20 cellular contexts compared by ENCODE assay signal in the genomic region with DNA sequence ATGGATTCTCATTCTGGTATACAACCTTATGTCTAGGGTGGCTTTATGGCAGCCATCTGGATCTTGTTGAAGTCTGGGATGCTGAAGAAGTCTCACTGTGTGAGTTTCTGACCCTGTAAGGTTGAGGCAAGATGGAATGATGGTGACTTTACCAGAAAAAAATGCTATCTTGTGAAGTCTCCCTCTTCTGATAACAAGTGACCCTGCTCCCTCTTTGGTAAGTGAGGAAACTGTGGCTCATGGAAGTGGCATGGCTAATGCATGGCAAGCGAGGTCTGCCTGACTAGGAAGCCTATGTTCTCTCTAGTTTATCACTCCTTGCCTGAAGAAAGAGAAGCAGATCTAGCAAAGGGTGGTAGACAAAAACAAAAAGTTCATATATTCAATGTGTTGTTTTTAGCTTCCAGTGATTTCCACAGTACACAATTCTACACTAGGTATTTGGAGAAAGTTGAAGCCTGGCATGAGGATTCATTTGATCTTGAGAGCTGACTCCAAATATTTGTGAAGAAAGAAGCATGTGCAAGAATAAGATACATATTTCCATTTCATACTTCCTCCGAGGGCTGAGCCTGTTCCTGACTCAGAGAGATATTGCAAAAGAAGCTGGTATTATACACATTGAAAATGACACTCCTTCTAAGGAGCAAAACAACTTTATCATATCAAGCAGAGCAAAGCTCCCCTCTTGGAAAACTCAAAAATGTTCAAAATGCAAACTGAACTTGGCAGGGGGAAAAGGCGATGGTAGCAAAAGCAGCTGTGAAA.
DNase-seq lines count a peak whose midpoint lies in the region; ATAC-seq, FAIRE-seq and TF ChIP-seq lines count a peak whose summit lies in the region.
"Had no signal": no experiment of that assay in that cellular context is flagged by ENCODE, and none has a peak within 500 bp of the region (broad histone marks: within the 10 kb centered on the region; RNA-seq: fewer than 3 reads in every experiment).

No MANE protein-coding gene starts in this region.

- TF ChIP-seq CTCF in NB4 (IDR thresholded peaks at IDR 0.05; ENCODE audit: low read depth, low read length) (no peak), brain microvascular endothelial cell (IDR thresholded peaks at IDR 0.05; ENCODE audit: low read depth, low read length, missing control alignments) (no peak), gastroesophageal sphincter (IDR thresholded peaks at IDR 0.05) (no peak)

- no peaks in the 10 kb centered on the region for H3K27me3 ChIP-seq in brain microvascular endothelial cell (replicated peaks)
- H3K27me3 ChIP-seq in gastroesophageal sphincter, result no peaks in the 10 kb centered on the region
- H3K27me3 ChIP-seq: testis had no signal

- TF ChIP-seq POLR2A in NB4 (IDR thresholded peaks at IDR 0.05; ENCODE audit: extremely low read depth, insufficient read length), result no peak
- TF ChIP-seq POLR2A in gastroesophageal sphincter (IDR thresholded peaks at IDR 0.05), result no peak

- no peak for FAIRE-seq in RCC 7860 (lab: Jason Lieb, UNC)

- DNase-seq in ELR (ENCODE audit: low read depth) (peak; percentile 8), NB4 (ENCODE audit: low read depth) (peak; percentile 39), brain microvascular endothelial cell (peak; percentile 11), RCC 7860 (ENCODE audit: low spot score) (no peak), middle frontal gyrus (ENCODE audit: extremely low spot score, low spot score) (no peak), ACHN (no peak)
- DNase-seq: activated naive CD4-positive, alpha-beta T cell; activated T-cell treated with anti-CD3 and anti-CD28 coated beads, Interleukin-2, amount 50 U/mL, for 24 hours; central memory CD4-positive, alpha-beta T cell; left colon; NCI-H82; nephron progenitor cell; posterior cingulate gyrus; testis had no signal

- H3K9me3 ChIP-seq in mesodermal cell (ENCODE audit: control insufficient read depth, low read length), result no peaks in the 10 kb centered on the region
- no peaks in the 10 kb centered on the region for H3K9me3 ChIP-seq in gastroesophageal sphincter
- H3K9me3 ChIP-seq: HAP-1, testis had no signal

- ATAC-seq in gastroesophageal sphincter, result no peak
- ATAC-seq: activated CD4-positive, CD25-positive, alpha-beta regulatory T cell treated with anti-CD3 and anti-CD28 coated beads, Interleukin-2, amount 50 U/mL, for 24 hours; left colon; stimulated activated effector memory CD8-positive, alpha-beta T cell treated with anti-CD3 and anti-CD28 coated beads, Interleukin-12 subunit alpha, Interleukin-12 subunit beta, amount 100 ng/mL, for 72 hours had no signal

- in situ Hi-C loops in brain microvascular endothelial cell (cut with HindIII; ENCODE audit: low pct_ligation_motif_present, low sequenced_read_pairs), result no loop called here
- in situ Hi-C loops in ACHN (cut with HindIII; ENCODE audit: low pct_ligation_motif_present, low pct_unique_long_range_greater_than_20kb, low sequenced_read_pairs), result no loop called here

- H3K4me3 ChIP-seq in NB4 (ENCODE audit: low read depth, low read length) (no peak overlapping the region), brain microvascular endothelial cell (ENCODE audit: low read depth, low read length) (no peak overlapping the region), mesodermal cell (ENCODE audit: extremely low read depth, insufficient read depth, low read length, poor library complexity, severe bottlenecking) (no peak overlapping the region), gastroesophageal sphincter (no peak overlapping the region)
- H3K4me3 ChIP-seq: HAP-1, SK-N-MC, testis had no signal

- 88% methylated on average over 1 of the region's 3 CpGs; no CpG with 5 or more reads in 1 of the 2 experiments for WGBS in mesodermal cell (ENCODE audit: insufficient coverage in 2 of 2), 2 experiments
- WGBS in gastroesophageal sphincter (ENCODE audit: low coverage in 1 of 2), 2 donors, result 76 to 87% methylated on average over 3 of the region's 3 CpGs

- no peak overlapping the region for H3K27ac ChIP-seq in brain microvascular endothelial cell
- peak overlapping the region; percentile 19 for H3K27ac ChIP-seq in mesodermal cell (ENCODE audit: low read depth, low read length, severe bottlenecking)
- no peak overlapping the region for H3K27ac ChIP-seq in gastroesophageal sphincter
- H3K27ac ChIP-seq: SK-N-MC, testis had no signal

- H3K36me3 ChIP-seq in brain microvascular endothelial cell (replicated peaks) (no peaks in the 10 kb centered on the region), mesodermal cell (ENCODE audit: control insufficient read depth, insufficient read depth, low read length) (no peaks in the 10 kb centered on the region), gastroesophageal sphincter (peaks cover 0 to 13% of the 10 kb centered on the region in 2 donors)
- H3K36me3 ChIP-seq: HAP-1 had no signal

- H3K4me1 ChIP-seq in mesodermal cell (ENCODE audit: control insufficient read depth, insufficient read depth, low read length, poor library complexity, severe bottlenecking) (peaks cover 5% of the 10 kb centered on the region), gastroesophageal sphincter (no peaks in the 10 kb centered on the region)
- H3K4me1 ChIP-seq: testis had no signal

- TF ChIP-seq EP300 in gastroesophageal sphincter (IDR thresholded peaks at IDR 0.05), result no peak

Comparison
In these comparisons a context has a peak if more than half of its experiments do, and no peak if none do; other contexts are left out.
1. DNase-seq: peak in ELR (single experiment), NB4 (single experiment) and brain microvascular endothelial cell (single experiment); none in RCC 7860 (single experiment), middle frontal gyrus (single experiment) and ACHN (single experiment).